ENCODE assay signal across 13 cellular contexts in genomic region chr7:55155351-55156117, GRCh38.
"Had no signal": no experiment of that assay in that cellular context is flagged by ENCODE, and none has a peak within 500 bp of the region (broad histone marks: within the 10 kb centered on the region; RNA-seq: fewer than 3 reads in every experiment).

No MANE protein-coding gene starts in this region.

- H3K27me3 ChIP-seq: body of pancreas, ovary, upper lobe of left lung had no signal

- H3K9me3 Mint-ChIP-seq: central memory CD8-positive, alpha-beta T cell; dendritic cell treated with granulocyte-macrophage colony-stimulating factor and Interleukin-4, amounts not matched to agents 40 ng/mL and 50 ng/mL, for 4 days; effector memory CD8-positive, alpha-beta T cell; stimulated activated naive CD8-positive, alpha-beta T cell treated with anti-CD3 and anti-CD28 coated beads, Interleukin-15, Interleukin-2, amounts not matched to agents 100 ng/mL and 50 ng/mL, for 24 hours had no signal

- H3K9me3 ChIP-seq: body of pancreas, ovary, upper lobe of left lung had no signal

- H3K4me1 ChIP-seq: body of pancreas had no signal

- DNase-seq: activated naive CD4-positive, alpha-beta T cell treated with anti-CD3 and anti-CD28 coated beads, Interleukin-2, amount 50 U/mL, for 16 hours; body of pancreas; effector memory CD8-positive, alpha-beta T cell; hippocampal formation; ovary; stimulated activated CD4-positive, alpha-beta T cell treated with anti-CD3 and anti-CD28 coated beads, Interleukin-4, amount 100 ng/mL, for 1 hour; stimulated activated CD8-positive, alpha-beta memory T cell treated with anti-CD3 and anti-CD28 coated beads, Interleukin-4, amount 100 ng/mL, for 48 hours had no signal

- FAIRE-seq: TTC549 had no signal

- H3K4me3 Mint-ChIP-seq: central memory CD8-positive, alpha-beta T cell; dendritic cell treated with granulocyte-macrophage colony-stimulating factor and Interleukin-4, amounts not matched to agents 40 ng/mL and 50 ng/mL, for 4 days; effector memory CD8-positive, alpha-beta T cell; stimulated activated naive CD8-positive, alpha-beta T cell treated with anti-CD3 and anti-CD28 coated beads, Interleukin-15, Interleukin-2, amounts not matched to agents 100 ng/mL and 50 ng/mL, for 24 hours had no signal

- H3K4me1 Mint-ChIP-seq: central memory CD8-positive, alpha-beta T cell had no signal

- H3K36me3 ChIP-seq: ovary had no signal

- H3K27ac ChIP-seq: body of pancreas, epithelial cell of prostate, upper lobe of left lung had no signal

- H3K4me3 ChIP-seq: body of pancreas, ovary, upper lobe of left lung had no signal

- H3K27ac Mint-ChIP-seq: dendritic cell treated with granulocyte-macrophage colony-stimulating factor and Interleukin-4, amounts not matched to agents 40 ng/mL and 50 ng/mL, for 4 days; effector memory CD8-positive, alpha-beta T cell; stimulated activated naive CD8-positive, alpha-beta T cell treated with anti-CD3 and anti-CD28 coated beads, Interleukin-15, Interleukin-2, amounts not matched to agents 100 ng/mL and 50 ng/mL, for 24 hours had no signal
